In genomic region chr10:35608317-35608672, GRCh38 we compare ENCODE assay signal across 15 cellular contexts. TPM values are rescaled to one million over a fixed set of nuclear protein-coding genes. Genes with fewer than 3 reads are reported as not detected.
DNase-seq lines count a peak whose midpoint lies in the region; TF ChIP-seq lines count a peak whose summit lies in the region.
"Had no signal": no experiment of that assay in that cellular context is flagged by ENCODE, and none has a peak within 500 bp of the region (broad histone marks: within the 10 kb centered on the region; RNA-seq: fewer than 3 reads in every experiment).

No MANE protein-coding gene starts in this region.

- peaks cover 92% of the 10 kb centered on the region for H3K27me3 ChIP-seq in left ventricle myocardium inferior (ENCODE audit: low read depth)
- H3K27me3 ChIP-seq in right atrium auricular region: peaks cover 0 to 12% of the 10 kb centered on the region in 2 donors
- H3K27me3 ChIP-seq in muscle layer of colon (ENCODE audit: control insufficient read depth in 1 of 2, insufficient read depth in 2 of 2, low read length in 2 of 2): peaks cover 0 to 27% of the 10 kb centered on the region in 2 donors
- H3K27me3 ChIP-seq in PC-9 (ENCODE audit: insufficient read depth, low read depth): peaks cover 37% of the 10 kb centered on the region; the same call in 1 of the 2 replicates

- H4K20me1 ChIP-seq in PC-9 (ENCODE audit: insufficient read depth): no peaks in the 10 kb centered on the region

- intact Hi-C loops in left ventricle myocardium inferior (cut with micrococcal nuclease): no loop called here
- intact Hi-C loops in PC-9 (cut with micrococcal nuclease; ENCODE audit: unreplicated experiment): no loop called here

- CTCF ChIA-PET in PC-9 (lab: Charles Lee): no interaction called here

- H3K4me3 ChIP-seq in left ventricle myocardium inferior (peak overlapping the region; percentile 69), right atrium auricular region (peak overlapping the region in 1 of 2 donors; percentile 50), cardiac fibroblast (replicated peaks in 1 of 2; ENCODE audit: low read depth in 2 of 2, low read length in 2 of 2) (peak overlapping the region; percentile 47 to 50), muscle layer of colon (ENCODE audit: low read depth in 1 of 2, low read length in 2 of 2) (peak overlapping the region; percentile 27 to 48), urinary bladder (ENCODE audit: low read depth, low read length) (peak overlapping the region; percentile 44), PC-9 (no peak overlapping the region)

- no peaks in the 10 kb centered on the region for H3F3A ChIP-seq in PC-9 (ENCODE audit: insufficient read depth, low read depth)

- POLR2A ChIA-PET in PC-9 (lab: Charles Lee; ENCODE audit: unreplicated experiment): no interaction called here

- H3K27ac ChIP-seq in left ventricle myocardium inferior (replicated peaks): no peak overlapping the region
- no peak overlapping the region for H3K27ac ChIP-seq in right atrium auricular region
- H3K27ac ChIP-seq in muscle layer of colon (ENCODE audit: low read depth, low read length): no peak overlapping the region
- no peak overlapping the region for H3K27ac ChIP-seq in urinary bladder (ENCODE audit: low read depth)
- no peak overlapping the region for H3K27ac ChIP-seq in PC-9
- H3K27ac ChIP-seq: epithelial cell of prostate, neutrophil had no signal

- no peak overlapping the region for H3K4me2 ChIP-seq in PC-9

- H3K36me3 ChIP-seq in left ventricle myocardium inferior (no peaks in the 10 kb centered on the region), right atrium auricular region (no peaks in the 10 kb centered on the region), muscle layer of colon (ENCODE audit: insufficient read depth, low read length) (no peaks in the 10 kb centered on the region), urinary bladder (ENCODE audit: insufficient read depth) (no peaks in the 10 kb centered on the region), PC-9 (ENCODE audit: low read depth) (no peaks in the 10 kb centered on the region)
- H3K36me3 ChIP-seq: neutrophil had no signal

- H3K79me2 ChIP-seq in PC-9 (ENCODE audit: low read depth): no peaks in the 10 kb centered on the region

- no peaks in the 10 kb centered on the region for H3K9me3 ChIP-seq in left ventricle myocardium inferior (replicated peaks)
- H3K9me3 ChIP-seq in right atrium auricular region: no peaks in the 10 kb centered on the region
- no peaks in the 10 kb centered on the region for H3K9me3 ChIP-seq in muscle layer of colon (ENCODE audit: low read length)
- no peaks in the 10 kb centered on the region for H3K9me3 ChIP-seq in PC-9 (ENCODE audit: insufficient read depth, low read depth)
- H3K9me3 ChIP-seq: neutrophil had no signal

- no peak overlapping the region for H2AFZ ChIP-seq in PC-9

- TF ChIP-seq CTCF in left ventricle myocardium inferior (IDR thresholded peaks at IDR 0.05; ENCODE audit: borderline replicate concordance): no peak
- TF ChIP-seq CTCF in right atrium auricular region (IDR thresholded peaks at IDR 0.05): no peak
- no peak for TF ChIP-seq CTCF in cardiac fibroblast (IDR thresholded peaks at IDR 0.05; ENCODE audit: low read depth, low read length)
- TF ChIP-seq CTCF in PC-9 (conservative IDR thresholded peaks at IDR 0.05): no peak

- WGBS in urinary bladder: 63% methylated on average over 19 of the region's 19 CpGs

- DNase-seq in left ventricle myocardium inferior: no peak
- DNase-seq in right atrium auricular region (ENCODE audit: low spot score): no peak
- DNase-seq in cardiac fibroblast (ENCODE audit: low read depth in 2 of 2): no peak
- DNase-seq in PC-9: no peak
- no peak for DNase-seq in stimulated activated CD4-positive, alpha-beta T cell treated with anti-CD3 and anti-CD28 coated beads, Interleukin-2, amount 100 ng/mL, for 48 hours
- no peak for DNase-seq in NOMO-1 treated with DMSO at 0.1 percent for 48 hours (lab: John Stamatoyannopoulos, UW; ENCODE audit: unreplicated experiment)
- DNase-seq: caudate nucleus, NCI-H1105 treated with DMSO at 0.1 percent for 48 hours, NCI-H526 treated with DMSO at 0.1 percent for 48 hours, SHP77 treated with DMSO at 0.1 percent for 48 hours had no signal

- no peaks in the 10 kb centered on the region for H3K9me2 ChIP-seq in PC-9 (ENCODE audit: insufficient read depth)

- no peak overlapping the region for H3K9ac ChIP-seq in muscle layer of colon (ENCODE audit: low read length)

- H3K4me1 ChIP-seq in left ventricle myocardium inferior (peaks cover 11% of the 10 kb centered on the region), right atrium auricular region (peaks cover 0 to 11% of the 10 kb centered on the region in 2 donors), muscle layer of colon (ENCODE audit: insufficient read depth, low read length) (no peaks in the 10 kb centered on the region), urinary bladder (ENCODE audit: insufficient read depth) (no peaks in the 10 kb centered on the region), PC-9 (replicated peaks; ENCODE audit: insufficient read depth) (no peaks in the 10 kb centered on the region)

- BruUV-seq in PC-9 (replicated peaks; lab: Mats Ljungman, UMichigan): no TSS peak

RNA-seq across cellular contexts. Expression of gene GJD4, which starts 3.2 kb away (rescaled TPM):
- total RNA-seq in left ventricle myocardium inferior (not detected), right atrium auricular region (not detected), urinary bladder (not detected), PC-9 (2021) (not detected in 2 replicates)
- not detected for polyA plus RNA-seq in urinary bladder
- total RNA-seq: ureter had no signal

RNA-seq across cellular contexts. Expression of gene FZD8, which starts 33.8 kb away (rescaled TPM):
- total RNA-seq in left ventricle myocardium inferior: 6.6 TPM
- total RNA-seq in right atrium auricular region: 10 to 100 TPM in 1 of 2 donors, 1 to 10 TPM in 1; 6.0 to 15.6 TPM
- 8.2 TPM for total RNA-seq in urinary bladder
- 3.1 TPM for polyA plus RNA-seq in urinary bladder
- not detected in 2 replicates for total RNA-seq in PC-9 (2021)
